In the genomic region with DNA sequence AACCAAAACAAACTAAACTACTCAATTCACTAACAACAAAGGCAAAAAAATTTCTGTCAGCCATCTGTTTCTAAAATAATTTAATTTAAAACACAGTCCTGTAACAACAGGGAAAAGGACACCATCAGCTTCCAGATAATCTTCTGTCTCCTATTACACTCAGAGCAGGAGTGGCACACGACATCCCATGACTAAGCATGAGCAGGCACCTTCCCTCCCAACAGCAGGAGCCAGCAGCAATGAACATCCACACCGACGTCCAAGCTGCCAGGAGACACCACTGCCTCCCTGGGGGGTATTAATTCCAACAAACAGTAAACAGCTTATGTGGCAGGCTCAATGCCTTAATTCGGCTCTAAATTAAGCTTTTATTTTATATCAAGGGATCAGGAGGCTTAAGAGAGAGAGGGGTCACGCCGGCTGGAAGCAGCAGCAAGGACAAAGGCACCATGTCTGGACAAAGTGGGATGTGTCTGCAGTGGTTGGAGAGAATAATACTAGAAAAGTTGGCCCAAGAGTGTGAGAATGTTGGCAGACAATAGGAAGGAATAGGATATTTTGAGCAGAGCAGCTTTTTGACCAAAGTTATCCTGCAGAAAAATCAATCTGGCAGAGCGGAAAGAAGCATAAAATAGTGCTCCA, we compare ENCODE assay signal across 8 cellular contexts. TPM values are rescaled to one million over a fixed set of nuclear protein-coding genes. Genes with fewer than 3 reads are reported as not detected.
DNase-seq lines count a peak whose midpoint lies in the region; ATAC-seq and TF ChIP-seq lines count a peak whose summit lies in the region.

No MANE protein-coding gene starts in this region.

- POLR2A ChIA-PET in AG04449 (lab: Yijun Ruan, JAX) (interaction anchor here (1.3 kb wide), 1 partner anchor 10 kb away, joined by 3 read pairs; no protein-coding TSS in a partner anchor), GM10248 (lab: Yijun Ruan, JAX) (no interaction called here)

- no peaks in the 10 kb centered on the region for H3K9me3 ChIP-seq in adipocyte (ENCODE audit: control insufficient read depth, low read length)
- no peaks in the 10 kb centered on the region for H3K9me3 ChIP-seq in hepatocyte (ENCODE audit: low read depth)

- H3K4me1 ChIP-seq in adipocyte (ENCODE audit: control insufficient read depth, insufficient read depth, low read length) (peaks cover 18% of the 10 kb centered on the region), hepatocyte (ENCODE audit: insufficient read depth) (peaks cover 14% of the 10 kb centered on the region)

- H3K27me3 ChIP-seq in adipocyte (replicated peaks; ENCODE audit: control insufficient read depth, insufficient read depth, low read length) = no peaks in the 10 kb centered on the region
- no peaks in the 10 kb centered on the region for H3K27me3 ChIP-seq in hepatocyte

- H3K27ac ChIP-seq in hepatocyte = peak overlapping the region; percentile 87

- no peak overlapping the region for H2AFZ ChIP-seq in hepatocyte

- H3K4me3 ChIP-seq in AG04449 (ENCODE audit: low read depth, low read length) (no peak overlapping the region), adipocyte (ENCODE audit: low read length) (no peak overlapping the region), hepatocyte (no peak overlapping the region)

- H3K4me2 ChIP-seq in hepatocyte = peak overlapping the region; percentile 34

- no peak overlapping the region for H3K9ac ChIP-seq in adipocyte (ENCODE audit: low read length)

- 51% methylated on average over 7 of the region's 7 CpGs for WGBS in hepatocyte (ENCODE audit: low lambda C conversion rate, missing lambda C conversion rate)

- H3K36me3 ChIP-seq in adipocyte (ENCODE audit: control insufficient read depth, insufficient read depth, low read length, severe bottlenecking) = no peaks in the 10 kb centered on the region
- H3K36me3 ChIP-seq in hepatocyte (replicated peaks; ENCODE audit: insufficient read depth, low read depth) = no peaks in the 10 kb centered on the region

- TF ChIP-seq CTCF in AG04449 (IDR thresholded peaks at IDR 0.05; ENCODE audit: insufficient read depth, low read length, missing control alignments) = no peak
- no peak for TF ChIP-seq CTCF in hepatocyte (IDR thresholded peaks at IDR 0.05; ENCODE audit: poor library complexity)
- no peak for TF ChIP-seq CTCF in GM10248 (IDR thresholded peaks at IDR 0.05; ENCODE audit: control extremely low read depth, extremely low read depth, low read depth, missing control alignments)

- H3K79me2 ChIP-seq in hepatocyte = peaks cover 16% of the 10 kb centered on the region

- DNase-seq in AG04449 (ENCODE audit: low read depth, low spot score) (peak; percentile 49), LoVo (ENCODE audit: low spot score) (peak; percentile 92), adipocyte (ENCODE audit: low read depth) (peak; percentile 85), hepatocyte (ENCODE audit: low spot score) (peak; percentile 73), OCI-M2 (lab: John Stamatoyannopoulos, UW; ENCODE audit: unreplicated experiment) (no peak), GM10248 (ENCODE audit: extremely low spot score) (no peak), superior temporal gyrus (ENCODE audit: extremely low spot score) (no peak)

- no peaks in the 10 kb centered on the region for H4K20me1 ChIP-seq in hepatocyte (ENCODE audit: insufficient read depth, poor library complexity, severe bottlenecking)

- no peak for ATAC-seq in GM18498 (IDR thresholded peaks at IDR 0.05; ENCODE audit: unreplicated experiment)

- CTCF ChIA-PET in AG04449 (lab: Yijun Ruan, JAX) = interaction anchor here (1.0 to 1.6 kb wide), 2 partner anchors 43 to 49 kb away, joined by 4 to 6 read pairs; no protein-coding TSS in a partner anchor
- CTCF ChIA-PET in GM10248 (lab: Yijun Ruan, JAX) = interaction anchor here (1.2 to 1.4 kb wide), 2 partner anchors 12 to 49 kb away, joined by 3 to 4 read pairs; no protein-coding TSS in a partner anchor

- no peaks in the 10 kb centered on the region for H3K9me2 ChIP-seq in hepatocyte (replicated peaks; ENCODE audit: insufficient read depth)

RNA-seq across cellular contexts. Expression of gene KIAA1549, which starts 45.6 kb away (rescaled TPM):
- 5.7 and 7.3 TPM in 2 replicates for total RNA-seq in hepatocyte
- 2.8 and 3.4 TPM in 2 replicates for polyA plus RNA-seq in hepatocyte

Comparison
In these comparisons a context has a peak if more than half of its experiments do, and no peak if none do; other contexts are left out.
1. DNase-seq: peak in AG04449 (single experiment), LoVo (single experiment), adipocyte (single experiment) and hepatocyte (single experiment); none in OCI-M2 (single experiment), GM10248 (single experiment) and superior temporal gyrus (single experiment).